Comparison of ENCODE assay signal across 9 cellular contexts in the genomic region with DNA sequence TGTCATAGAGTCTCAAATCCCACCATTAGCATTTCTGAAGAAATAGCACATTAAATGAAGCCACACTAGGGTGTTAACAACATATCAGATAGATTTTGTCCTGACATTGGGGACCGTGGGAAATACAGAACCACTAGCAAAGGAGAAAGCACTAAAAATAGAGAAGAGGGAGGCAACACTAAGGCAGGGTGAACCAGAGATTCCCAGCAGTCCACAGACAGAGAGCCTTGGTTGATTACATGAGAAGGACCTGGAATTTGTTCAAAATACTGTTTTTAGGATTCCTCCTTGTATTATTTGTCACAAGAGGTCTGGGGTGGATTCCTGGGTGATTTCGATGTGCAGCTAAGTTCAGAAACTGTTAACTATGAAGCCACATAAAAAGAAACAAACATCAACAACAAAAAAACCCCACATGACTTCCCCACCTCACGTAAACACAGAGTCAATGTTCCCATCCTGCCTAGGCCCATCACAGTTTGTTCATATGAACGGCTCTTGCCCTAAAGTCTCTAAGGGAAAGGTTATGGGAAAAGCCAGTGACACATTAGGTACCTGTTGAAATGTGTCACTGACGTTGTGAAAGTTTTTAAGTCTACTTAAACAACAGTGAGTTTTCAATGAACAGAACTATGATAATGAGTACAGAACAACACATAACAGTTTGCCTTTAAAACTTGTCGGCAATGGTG. TPM values are rescaled to one million over a fixed set of nuclear protein-coding genes. Genes with fewer than 3 reads are reported as not detected.
A peak's percentile ranks its signal among the peaks of the same experiment; 100 is the strongest.
DNase-seq lines count a peak whose midpoint lies in the region; ATAC-seq lines count a peak whose summit lies in the region.
"Had no signal": no experiment of that assay in that cellular context is flagged by ENCODE, and none has a peak within 500 bp of the region (broad histone marks: within the 10 kb centered on the region; RNA-seq: fewer than 3 reads in every experiment).

No MANE protein-coding gene starts in this region.

- ATAC-seq in CD4-positive, CD25-positive, alpha-beta regulatory T cell (ENCODE audit: low read depth in 2 of 2): peak; percentile 34 to 57
- peak; percentile 92 for ATAC-seq in GM18520 (IDR thresholded peaks at IDR 0.05; ENCODE audit: unreplicated experiment)
- peak; percentile 75 for ATAC-seq in HG02623 (IDR thresholded peaks at IDR 0.05; ENCODE audit: unreplicated experiment)
- peak; percentile 42 for ATAC-seq in T-helper 17 cell
- ATAC-seq in GM19328 (IDR thresholded peaks at IDR 0.05; ENCODE audit: unreplicated experiment): no peak

- H3K4me1 Mint-ChIP-seq in CD4-positive, CD25-positive, alpha-beta regulatory T cell: peaks cover 0 to 13% (median 6%) of the 10 kb centered on the region in 4 donors
- H3K4me1 Mint-ChIP-seq in T-helper 17 cell: peaks cover 4% of the 10 kb centered on the region

- H3K9me3 ChIP-seq in CD4-positive, CD25-positive, alpha-beta regulatory T cell (ENCODE audit: control insufficient read depth in 2 of 2, low read length in 2 of 2): no peaks in the 10 kb centered on the region
- no peaks in the 10 kb centered on the region for H3K9me3 ChIP-seq in T-helper 17 cell (ENCODE audit: control insufficient read depth, low read length, poor library complexity, severe bottlenecking)

- peak overlapping the region; percentile 1 for H3K4me3 ChIP-seq in CD4-positive, CD25-positive, alpha-beta regulatory T cell (ENCODE audit: low read depth, low read length)

- no peaks in the 10 kb centered on the region for H3K36me3 Mint-ChIP-seq in CD4-positive, CD25-positive, alpha-beta regulatory T cell
- H3K36me3 Mint-ChIP-seq in T-helper 17 cell (ENCODE audit: low read depth): no peaks in the 10 kb centered on the region

- no peaks in the 10 kb centered on the region for H3K9me3 Mint-ChIP-seq in CD4-positive, CD25-positive, alpha-beta regulatory T cell

- peak overlapping the region in 2 of 4 donors; percentile 42 to 50 for H3K4me3 Mint-ChIP-seq in CD4-positive, CD25-positive, alpha-beta regulatory T cell
- no peak overlapping the region for H3K4me3 Mint-ChIP-seq in T-helper 17 cell

- intact Hi-C loops in head of caudate nucleus (cut with DNase I): no loop called here

- peaks cover 9% of the 10 kb centered on the region for H3K4me1 ChIP-seq in CD4-positive, CD25-positive, alpha-beta regulatory T cell (ENCODE audit: control insufficient read depth, insufficient read depth, low read length, poor library complexity, severe bottlenecking)

- peak overlapping the region; percentile 24 to 83 (median 61) for H3K27ac Mint-ChIP-seq in CD4-positive, CD25-positive, alpha-beta regulatory T cell
- H3K27ac Mint-ChIP-seq in T-helper 17 cell: no peak overlapping the region

- H3K27ac ChIP-seq in CD4-positive, CD25-positive, alpha-beta regulatory T cell (ENCODE audit: insufficient read depth, low read length, poor library complexity, severe bottlenecking): no peak overlapping the region

- H3K27me3 Mint-ChIP-seq in CD4-positive, CD25-positive, alpha-beta regulatory T cell: no peaks in the 10 kb centered on the region
- H3K27me3 Mint-ChIP-seq in T-helper 17 cell: no peaks in the 10 kb centered on the region

- H3K27me3 ChIP-seq in CD4-positive, CD25-positive, alpha-beta regulatory T cell (ENCODE audit: control insufficient read depth, insufficient read depth, low read length): no peaks in the 10 kb centered on the region

- DNase-seq in CD4-positive, CD25-positive, alpha-beta regulatory T cell: peak in 1 of 3 donors; percentile 39
- DNase-seq in T-helper 17 cell (no peak), head of caudate nucleus (no peak), Kasumi-1 (lab: John Stamatoyannopoulos, UW) (no peak)
- no peak for DNase-seq in stimulated activated CD8-positive, alpha-beta memory T cell treated with anti-CD3 and anti-CD28 coated beads, Interleukin-4, amount 100 ng/mL, for 48 hours
- DNase-seq: NCI-H1436 had no signal

- H3K36me3 ChIP-seq in CD4-positive, CD25-positive, alpha-beta regulatory T cell (ENCODE audit: control insufficient read depth, insufficient read depth, low read length): no peaks in the 10 kb centered on the region

RNA-seq across cellular contexts. Expression of a gene that starts 23.6 kb away (rescaled TPM):
- 46.0 TPM for total RNA-seq in CD4-positive, CD25-positive, alpha-beta regulatory T cell
- 100 to 1,000 TPM; 101 to 115 (median 110) TPM for polyA plus RNA-seq in CD4-positive, CD25-positive, alpha-beta regulatory T cell
- 10 to 100 TPM; 39.4 to 42.0 TPM for total RNA-seq in T-helper 17 cell

RNA-seq across cellular contexts. Expression of a gene that starts 38.9 kb away (rescaled TPM):
- total RNA-seq in CD4-positive, CD25-positive, alpha-beta regulatory T cell: 17.7 TPM
- polyA plus RNA-seq in CD4-positive, CD25-positive, alpha-beta regulatory T cell: 1 to 10 TPM in 3 of 4 donors, under 1 TPM in 1; 0.96 to 2.0 (median 1.2) TPM
- total RNA-seq in T-helper 17 cell: 10 to 100 TPM in 1 of 2 donors, 1 to 10 TPM in 1; 9.5 to 31.4 TPM
